ENCODE assay signal across 8 cellular contexts in genomic region chr3:186790261-186790981, GRCh38. TPM values are rescaled to one million over a fixed set of nuclear protein-coding genes. Genes with fewer than 3 reads are reported as not detected.
DNase-seq lines count a peak whose midpoint lies in the region; ATAC-seq, FAIRE-seq and TF ChIP-seq lines count a peak whose summit lies in the region.

No MANE protein-coding gene starts in this region.

- DNase-seq in G401 (ENCODE audit: low spot score) = peak; percentile 63
- peak; percentile 58 to 72 for DNase-seq in Kasumi-1 (lab: John Stamatoyannopoulos, UW)
- DNase-seq in activated T-cell treated with anti-CD3 and anti-CD28 coated beads, Interleukin-2, amount 50 U/mL, for 48 hours = peak; percentile 70 to 72
- peak; percentile 26 for DNase-seq in HepG2 (ENCODE audit: low spot score)
- no peak for DNase-seq in 8988T
- DNase-seq in SKM-1 treated with dmso at 0.1 percent for 144 hours (lab: John Stamatoyannopoulos, UW; ENCODE audit: unreplicated experiment) = no peak

- 93% methylated on average over 8 of the region's 8 CpGs for WGBS in HepG2 (ENCODE audit: low lambda C conversion rate)

- H3K27me3 ChIP-seq in HepG2 (ENCODE audit: control insufficient read depth in 1 of 2, insufficient read depth in 2 of 2, low read length in 2 of 2) = no peaks in the 10 kb centered on the region

- no peak overlapping the region for H2AFZ ChIP-seq in HepG2 (ENCODE audit: low read length)

- no peak for FAIRE-seq in HepG2 (lab: Jason Lieb, UNC)

- TF ChIP-seq EP300 in HepG2 (IDR thresholded peaks at IDR 0.05; ENCODE audit: low read depth in 2 of 2, low read length in 2 of 2) = no peak
- TF ChIP-seq EP300 in HepG2 (CRISPR knock-in tag; IDR thresholded peaks at IDR 0.05; ENCODE audit: borderline replicate concordance) = no peak

- H3K9me3 ChIP-seq in HepG2 (ENCODE audit: low read length) = no peaks in the 10 kb centered on the region

- intact Hi-C loops in HepG2 (cut with micrococcal nuclease; ENCODE audit: unreplicated experiment) = no loop called here

- TF ChIP-seq RAD21 in HepG2 (CRISPR knock-in tag; IDR thresholded peaks at IDR 0.05) = peak; percentile 44

- no peak overlapping the region for H3K27ac ChIP-seq in HepG2 (ENCODE audit: extremely low read length, insufficient read depth, low read length)

- no peak overlapping the region for H3K4me3 ChIP-seq in HepG2 (replicated peaks in 1 of 3; ENCODE audit: insufficient read depth in 1 of 3, low read depth in 2 of 3, low read length in 3 of 3)

- TF ChIP-seq POLR2A in HepG2 (IDR thresholded peaks at IDR 0.05; ENCODE audit: insufficient read depth in 1 of 2, low read depth in 2 of 2, low read length in 2 of 2) = peak; percentile 57 to 84

- peaks cover 13% of the 10 kb centered on the region for H3K79me2 ChIP-seq in HepG2 (ENCODE audit: insufficient read depth, low read length)

- no peak for TF ChIP-seq CTCF in HepG2 (CRISPR knock-in tag; IDR thresholded peaks at IDR 0.05)

- H4K20me1 ChIP-seq in HepG2 (ENCODE audit: insufficient read depth, low read length) = peaks cover 47% of the 10 kb centered on the region

- no peak overlapping the region for H3K9ac ChIP-seq in HepG2 (ENCODE audit: insufficient read depth, low read depth, low read length)

- in situ Hi-C loops in G401 (cut with HindIII; ENCODE audit: low sequenced_read_pairs) = no loop called here
- in situ Hi-C loops in HepG2 (cut with HindIII; ENCODE audit: extremely low pct_ligation_motif_present, low pct_unique_long_range_greater_than_20kb) = no loop called here

- POLR2A ChIA-PET in HepG2 (lab: Yijun Ruan, JAX) = no interaction called here

- CTCF ChIA-PET in HepG2 (lab: Yijun Ruan, JAX; ENCODE audit: low intra/inter-chr PET ratio, low total read pairs) = no interaction called here

- peaks cover 22 to 60% of the 10 kb centered on the region in 2 experiments for H3K36me3 ChIP-seq in HepG2 (replicated peaks in 1 of 2; ENCODE audit: control insufficient read depth in 1 of 2, insufficient read depth in 2 of 2, low read length in 2 of 2)

- ATAC-seq in HepG2 = peak; percentile 46
- ATAC-seq in HG03045 (IDR thresholded peaks at IDR 0.05; ENCODE audit: unreplicated experiment) = no peak
- no peak for ATAC-seq in GM18861 (IDR thresholded peaks at IDR 0.05; ENCODE audit: unreplicated experiment)

- peaks cover 32% of the 10 kb centered on the region for H3K4me1 ChIP-seq in HepG2 (ENCODE audit: insufficient read depth, low read length)

- no TSS peak for BruUV-seq in HepG2 (replicated peaks; lab: Mats Ljungman, UMichigan)

- no peak overlapping the region for H3K4me2 ChIP-seq in HepG2 (ENCODE audit: low read depth, low read length)

TF ChIP-seq in HepG2, 621 proteins besides CTCF, POLR2A, EP300 and RAD21 (continues in another document):
- TF ChIP-seq HNF4A (CRISPR knock-in tag; IDR thresholded peaks at IDR 0.05) (no peak), ZNF564 (CRISPR knock-in tag; IDR thresholded peaks at IDR 0.05) (no peak), SMARCE1 (IDR thresholded peaks at IDR 0.05; ENCODE audit: borderline replicate concordance) (no peak), ZBTB26 (CRISPR knock-in tag; IDR thresholded peaks at IDR 0.05; ENCODE audit: borderline replicate concordance) (0 out of 2 replicates have a peak, but pooled peaks have one; percentile 21), GATAD2A (CRISPR knock-in tag; IDR thresholded peaks at IDR 0.05) (no peak), SATB2 (CRISPR knock-in tag; IDR thresholded peaks at IDR 0.05) (no peak)

RNA-seq across cellular contexts. Expression of gene EIF4A2, which starts 7.0 kb away (rescaled TPM):
- total RNA-seq in G401 (2014; rRNA removed; shearing (Covaris generic)) = 215 and 286 TPM in 2 replicates
- total RNA-seq in HepG2 (2016; rRNA removed; fragmentation: Illumina TruSeq; extraction: Trizol) = 446 and 480 TPM in 2 replicates
- total RNA-seq in HepG2 (2016; cell fraction: cytosol; rRNA removed; fragmentation: Illumina TruSeq; extraction: Trizol; ENCODE audit: low read depth) = 146 and 165 TPM in 2 replicates
- 450 and 480 TPM in 2 replicates for total RNA-seq in HepG2 (2016; cell fraction: insoluble cytoplasmic fraction; rRNA removed; fragmentation: Illumina TruSeq; extraction: Trizol)
- total RNA-seq in HepG2 (2016; cell fraction: membrane; rRNA removed; fragmentation: Illumina TruSeq; extraction: Trizol) = 286 and 327 TPM in 2 replicates
- total RNA-seq in HepG2 (2016; cell fraction: nucleus; rRNA removed; fragmentation: Illumina TruSeq; extraction: Trizol) = 656 and 709 TPM in 2 replicates
- polyA plus RNA-seq in HepG2 (2011; rRNA removed) = 475 and 596 TPM in 2 replicates
- 247 and 610 TPM in 2 replicates for polyA plus RNA-seq in HepG2 (2011; cell fraction: cytosol; rRNA removed)
- polyA plus RNA-seq in HepG2 (2011; cell fraction: nucleus; rRNA removed) = 443 and 672 TPM in 2 replicates
- 536 and 611 TPM in 2 replicates for polyA plus RNA-seq in HepG2 (2012)
- 52.8 and 60.6 TPM in 2 replicates for polyA plus RNA-seq in HepG2 (2016; cell fraction: cytosol; fragmentation: Illumina TruSeq; extraction: Trizol; ENCODE audit: low read depth)
- polyA plus RNA-seq in HepG2 (2016; cell fraction: insoluble cytoplasmic fraction; fragmentation: Illumina TruSeq; extraction: Trizol; ENCODE audit: low read depth) = 340 and 366 TPM in 2 replicates
- 139 and 154 TPM in 2 replicates for polyA plus RNA-seq in HepG2 (2016; cell fraction: membrane; fragmentation: Illumina TruSeq; extraction: Trizol; ENCODE audit: low read depth)
- 727 and 748 TPM in 2 replicates for polyA plus RNA-seq in HepG2 (2016; cell fraction: nucleus; fragmentation: Illumina TruSeq; extraction: Trizol; ENCODE audit: insufficient read depth, low read depth)
- 191 and 270 TPM in 2 replicates for polyA minus RNA-seq in HepG2 (2011; rRNA and poly(A)+ RNA removed; ENCODE audit: low replicate concordance)
- 288 and 321 TPM in 2 replicates for polyA minus RNA-seq in HepG2 (2011; cell fraction: cytosol; rRNA and poly(A)+ RNA removed)
- 1,137 and 1,381 TPM in 2 replicates for polyA minus RNA-seq in HepG2 (2011; cell fraction: nucleus; rRNA and poly(A)+ RNA removed)

RNA-seq across cellular contexts. Expression of gene RFC4, which starts 15.9 kb away (rescaled TPM):
- total RNA-seq in G401 (2014; rRNA removed; shearing (Covaris generic)) = 53.7 and 76.8 TPM in 2 replicates
- 103 and 109 TPM in 2 replicates for total RNA-seq in HepG2 (2016; rRNA removed; fragmentation: Illumina TruSeq; extraction: Trizol)
- 40.2 and 42.1 TPM in 2 replicates for total RNA-seq in HepG2 (2016; cell fraction: cytosol; rRNA removed; fragmentation: Illumina TruSeq; extraction: Trizol; ENCODE audit: low read depth)
- total RNA-seq in HepG2 (2016; cell fraction: insoluble cytoplasmic fraction; rRNA removed; fragmentation: Illumina TruSeq; extraction: Trizol) = 106 and 115 TPM in 2 replicates
- total RNA-seq in HepG2 (2016; cell fraction: membrane; rRNA removed; fragmentation: Illumina TruSeq; extraction: Trizol) = 31.0 and 31.4 TPM in 2 replicates
- total RNA-seq in HepG2 (2016; cell fraction: nucleus; rRNA removed; fragmentation: Illumina TruSeq; extraction: Trizol) = 68.8 and 77.7 TPM in 2 replicates
- 15.1 and 18.5 TPM in 2 replicates for polyA plus RNA-seq in HepG2 (2011; rRNA removed)
- 7.9 and 8.6 TPM in 2 replicates for polyA plus RNA-seq in HepG2 (2011; cell fraction: cytosol; rRNA removed)
- polyA plus RNA-seq in HepG2 (2011; cell fraction: nucleus; rRNA removed) = 32.1 and 36.9 TPM in 2 replicates
- 26.8 and 40.8 TPM in 2 replicates for polyA plus RNA-seq in HepG2 (2012)
- 9.3 and 10.4 TPM in 2 replicates for polyA plus RNA-seq in HepG2 (2016; cell fraction: cytosol; fragmentation: Illumina TruSeq; extraction: Trizol; ENCODE audit: low read depth)
- 97.0 and 99.6 TPM in 2 replicates for polyA plus RNA-seq in HepG2 (2016; cell fraction: insoluble cytoplasmic fraction; fragmentation: Illumina TruSeq; extraction: Trizol; ENCODE audit: low read depth)
- 10.8 and 11.9 TPM in 2 replicates for polyA plus RNA-seq in HepG2 (2016; cell fraction: membrane; fragmentation: Illumina TruSeq; extraction: Trizol; ENCODE audit: low read depth)
- polyA plus RNA-seq in HepG2 (2016; cell fraction: nucleus; fragmentation: Illumina TruSeq; extraction: Trizol; ENCODE audit: insufficient read depth, low read depth) = 133 and 142 TPM in 2 replicates
- polyA minus RNA-seq in HepG2 (2011; rRNA and poly(A)+ RNA removed; ENCODE audit: low replicate concordance) = 2.1 and 21.7 TPM in 2 replicates
- polyA minus RNA-seq in HepG2 (2011; cell fraction: cytosol; rRNA and poly(A)+ RNA removed) = 4.9 and 11.6 TPM in 2 replicates
- polyA minus RNA-seq in HepG2 (2011; cell fraction: nucleus; rRNA and poly(A)+ RNA removed) = 11.7 and 14.3 TPM in 2 replicates

RNA-seq across cellular contexts. Expression of gene ADIPOQ, which starts 52.1 kb away (rescaled TPM):
- not detected in 2 replicates for total RNA-seq in G401 (2014; rRNA removed; shearing (Covaris generic))
- not detected in 2 replicates for total RNA-seq in HepG2 (2016; rRNA removed; fragmentation: Illumina TruSeq; extraction: Trizol)
- total RNA-seq in HepG2 (2016; cell fraction: cytosol; rRNA removed; fragmentation: Illumina TruSeq; extraction: Trizol; ENCODE audit: low read depth) = not detected in 2 replicates
- not detected in 2 replicates for total RNA-seq in HepG2 (2016; cell fraction: insoluble cytoplasmic fraction; rRNA removed; fragmentation: Illumina TruSeq; extraction: Trizol)
- not detected in 2 replicates for total RNA-seq in HepG2 (2016; cell fraction: membrane; rRNA removed; fragmentation: Illumina TruSeq; extraction: Trizol)
- not detected in 2 replicates for total RNA-seq in HepG2 (2016; cell fraction: nucleus; rRNA removed; fragmentation: Illumina TruSeq; extraction: Trizol)
- polyA plus RNA-seq in HepG2 (2011; rRNA removed) = not detected in 2 replicates
- polyA plus RNA-seq in HepG2 (2011; cell fraction: cytosol; rRNA removed) = not detected in 2 replicates
- polyA plus RNA-seq in HepG2 (2011; cell fraction: nucleus; rRNA removed) = not detected in 2 replicates
- polyA plus RNA-seq in HepG2 (2012) = not detected in 2 replicates
- not detected in 2 replicates for polyA plus RNA-seq in HepG2 (2016; cell fraction: cytosol; fragmentation: Illumina TruSeq; extraction: Trizol; ENCODE audit: low read depth)
- not detected in 2 replicates for polyA plus RNA-seq in HepG2 (2016; cell fraction: insoluble cytoplasmic fraction; fragmentation: Illumina TruSeq; extraction: Trizol; ENCODE audit: low read depth)
- not detected in 2 replicates for polyA plus RNA-seq in HepG2 (2016; cell fraction: membrane; fragmentation: Illumina TruSeq; extraction: Trizol; ENCODE audit: low read depth)
- not detected in 2 replicates for polyA plus RNA-seq in HepG2 (2016; cell fraction: nucleus; fragmentation: Illumina TruSeq; extraction: Trizol; ENCODE audit: insufficient read depth, low read depth)
- not detected in 2 replicates for polyA minus RNA-seq in HepG2 (2011; rRNA and poly(A)+ RNA removed; ENCODE audit: low replicate concordance)
- polyA minus RNA-seq in HepG2 (2011; cell fraction: cytosol; rRNA and poly(A)+ RNA removed) = not detected in 2 replicates
- not detected in 2 replicates for polyA minus RNA-seq in HepG2 (2011; cell fraction: nucleus; rRNA and poly(A)+ RNA removed)

Comparison
In these comparisons a context has a peak if more than half of its experiments do, and no peak if none do; other contexts are left out.
1. DNase-seq: peak in G401 (single experiment), Kasumi-1 (2 of 2), activated T-cell treated with anti-CD3 and anti-CD28 coated beads, Interleukin-2, amount 50 U/mL, for 48 hours (2 of 2) and HepG2 (single experiment); none in 8988T (single experiment) and SKM-1 treated with dmso at 0.1 percent for 144 hours (single experiment).